In genomic region chr3:5026046-5026362, GRCh38 we compare ENCODE assay signal across 8 cellular contexts. TPM values are rescaled to one million over a fixed set of nuclear protein-coding genes. Genes with fewer than 3 reads are reported as not detected.
DNase-seq lines count a peak whose midpoint lies in the region; ATAC-seq and TF ChIP-seq lines count a peak whose summit lies in the region.

No MANE protein-coding gene starts in this region.

- peak overlapping the region; percentile 31 for H3K27ac Mint-ChIP-seq in activated CD8-positive, alpha-beta T cell treated with anti-CD3 and anti-CD28 coated beads for 36 hours

- no peak for TF ChIP-seq EP300 in gastroesophageal sphincter (IDR thresholded peaks at IDR 0.05)

- H3K9me3 ChIP-seq in gastroesophageal sphincter = no peaks in the 10 kb centered on the region
- H3K9me3 ChIP-seq in gastrocnemius medialis = no peaks in the 10 kb centered on the region

- H3K27me3 Mint-ChIP-seq in activated CD8-positive, alpha-beta T cell treated with anti-CD3 and anti-CD28 coated beads for 36 hours = peaks cover 8% of the 10 kb centered on the region

- POLR2A ChIA-PET in activated CD8-positive, alpha-beta T cell treated with anti-CD3 and anti-CD28 coated beads for 36 hours (lab: Charles Lee) = interaction anchor here (0.6 to 17.9 kb wide), 7 partner anchors 10 to 199 kb away, joined by 3 to 276 read pairs (median 3); partner anchors contain the start of gene BHLHE40

- H3K27ac ChIP-seq in gastroesophageal sphincter (peak overlapping the region in 3 of 4 donors; percentile 80 to 91 (median 82)), gastrocnemius medialis (peak overlapping the region; percentile 74 to 89 (median 82))

- CTCF ChIA-PET in activated CD8-positive, alpha-beta T cell treated with anti-CD3 and anti-CD28 coated beads for 36 hours (lab: Charles Lee) = interaction anchor here (0.6 to 8.1 kb wide), 12 partner anchors 13 to 315 kb away, joined by 3 to 110 read pairs (median 4); partner anchors contain the start of gene BHLHE40

- H3K9me3 Mint-ChIP-seq in activated CD8-positive, alpha-beta T cell treated with anti-CD3 and anti-CD28 coated beads for 36 hours = no peaks in the 10 kb centered on the region

- intact Hi-C loops in activated CD8-positive, alpha-beta T cell treated with anti-CD3 and anti-CD28 coated beads for 36 hours (cut with micrococcal nuclease) = no loop called here
- intact Hi-C loops in gastrocnemius medialis (cut with DNase I; ENCODE audit: low total_unique reads) = loop anchor here (1.0 to 2.0 kb wide), 3 partner anchors 25 to 306 kb away; no protein-coding TSS in a partner anchor

- peak; percentile 9 for ATAC-seq in GM19397 (IDR thresholded peaks at IDR 0.05; ENCODE audit: unreplicated experiment)
- no peak for ATAC-seq in activated CD8-positive, alpha-beta T cell treated with anti-CD3 and anti-CD28 coated beads for 36 hours
- ATAC-seq in gastroesophageal sphincter = no peak
- ATAC-seq in gastrocnemius medialis = no peak
- no peak for ATAC-seq in GM21515 (IDR thresholded peaks at IDR 0.05; ENCODE audit: unreplicated experiment)
- ATAC-seq in HG02885 (IDR thresholded peaks at IDR 0.05; ENCODE audit: poor library complexity, unreplicated experiment) = no peak

- DNase-seq in activated CD8-positive, alpha-beta T cell treated with anti-CD3 and anti-CD28 coated beads for 36 hours = no peak
- no peak for DNase-seq in gastrocnemius medialis
- no peak for DNase-seq in iPS-NIHi11 (ENCODE audit: low spot score)
- DNase-seq in AG20443 (ENCODE audit: low spot score) = no peak

- TF ChIP-seq CTCF in activated CD8-positive, alpha-beta T cell treated with anti-CD3 and anti-CD28 coated beads for 36 hours (IDR thresholded peaks at IDR 0.05) = no peak
- no peak for TF ChIP-seq CTCF in gastroesophageal sphincter (IDR thresholded peaks at IDR 0.05)
- no peak for TF ChIP-seq CTCF in gastrocnemius medialis (IDR thresholded peaks at IDR 0.05 in 4 of 5, conservative IDR thresholded peaks at IDR 0.05 in 1 of 5)

- H3K36me3 ChIP-seq in gastroesophageal sphincter = no peaks in the 10 kb centered on the region
- H3K36me3 ChIP-seq in gastrocnemius medialis = no peaks in the 10 kb centered on the region

- H3K4me1 ChIP-seq in gastroesophageal sphincter (peaks cover 0 to 24% (median 0%) of the 10 kb centered on the region in 3 donors), gastrocnemius medialis (peaks cover 9% of the 10 kb centered on the region in 2 donors)

- H3K27me3 ChIP-seq in gastroesophageal sphincter (no peaks in the 10 kb centered on the region), gastrocnemius medialis (no peaks in the 10 kb centered on the region)

- H3K4me3 ChIP-seq in gastroesophageal sphincter (peak overlapping the region in 1 of 2 donors; percentile 62), gastrocnemius medialis (peak overlapping the region; percentile 59 to 84 (median 63))

- no peaks in the 10 kb centered on the region for H3K36me3 Mint-ChIP-seq in activated CD8-positive, alpha-beta T cell treated with anti-CD3 and anti-CD28 coated beads for 36 hours (ENCODE audit: low read depth)

- H3K4me1 Mint-ChIP-seq in activated CD8-positive, alpha-beta T cell treated with anti-CD3 and anti-CD28 coated beads for 36 hours (ENCODE audit: low read depth) = peaks cover 58% of the 10 kb centered on the region

- H3K4me3 Mint-ChIP-seq in activated CD8-positive, alpha-beta T cell treated with anti-CD3 and anti-CD28 coated beads for 36 hours = peak overlapping the region; percentile 20

- WGBS in gastroesophageal sphincter (ENCODE audit: low coverage in 1 of 2), 2 donors = 73 to 88% methylated on average over 1 to 3 of the region's 5 CpGs

- TF ChIP-seq POLR2A in gastroesophageal sphincter (IDR thresholded peaks at IDR 0.05) = no peak
- no peak for TF ChIP-seq POLR2A in gastrocnemius medialis (IDR thresholded peaks at IDR 0.05)

- in situ Hi-C loops in gastrocnemius medialis (cut with MboI; ENCODE audit: low sequenced_read_pairs in 4 of 4) = loop anchor here in 1 of 4 donors (10.0 kb wide), 2 partner anchors 51 to 311 kb away; partner anchors contain the start of gene BHLHE40

RNA-seq across cellular contexts. Expression of gene BHLHE40, which starts 46.8 kb away (rescaled TPM):
- 100 to 1,000 TPM; 456 to 470 TPM for total RNA-seq in activated CD8-positive, alpha-beta T cell treated with anti-CD3 and anti-CD28 coated beads for 36 hours
- total RNA-seq in gastroesophageal sphincter = 10 to 100 TPM in 3 of 4 donors, 1 to 10 TPM in 1; 7.8 to 46.0 (median 14.0) TPM
- 10 to 100 TPM; 19.2 to 96.7 (median 45.3) TPM for total RNA-seq in gastrocnemius medialis

Comparison
In these comparisons a context has a peak if more than half of its experiments do, and no peak if none do; other contexts are left out.
1. RNA of gene BHLHE40, which starts 46.8 kb away (total RNA-seq): 456 to 470 TPM in activated CD8-positive, alpha-beta T cell treated with anti-CD3 and anti-CD28 coated beads for 36 hours; 19.2 to 96.7 TPM in gastrocnemius medialis and 7.8 to 46.0 TPM in gastroesophageal sphincter; every median in the first group is over 4 times any median in the second.